In the genomic region with DNA sequence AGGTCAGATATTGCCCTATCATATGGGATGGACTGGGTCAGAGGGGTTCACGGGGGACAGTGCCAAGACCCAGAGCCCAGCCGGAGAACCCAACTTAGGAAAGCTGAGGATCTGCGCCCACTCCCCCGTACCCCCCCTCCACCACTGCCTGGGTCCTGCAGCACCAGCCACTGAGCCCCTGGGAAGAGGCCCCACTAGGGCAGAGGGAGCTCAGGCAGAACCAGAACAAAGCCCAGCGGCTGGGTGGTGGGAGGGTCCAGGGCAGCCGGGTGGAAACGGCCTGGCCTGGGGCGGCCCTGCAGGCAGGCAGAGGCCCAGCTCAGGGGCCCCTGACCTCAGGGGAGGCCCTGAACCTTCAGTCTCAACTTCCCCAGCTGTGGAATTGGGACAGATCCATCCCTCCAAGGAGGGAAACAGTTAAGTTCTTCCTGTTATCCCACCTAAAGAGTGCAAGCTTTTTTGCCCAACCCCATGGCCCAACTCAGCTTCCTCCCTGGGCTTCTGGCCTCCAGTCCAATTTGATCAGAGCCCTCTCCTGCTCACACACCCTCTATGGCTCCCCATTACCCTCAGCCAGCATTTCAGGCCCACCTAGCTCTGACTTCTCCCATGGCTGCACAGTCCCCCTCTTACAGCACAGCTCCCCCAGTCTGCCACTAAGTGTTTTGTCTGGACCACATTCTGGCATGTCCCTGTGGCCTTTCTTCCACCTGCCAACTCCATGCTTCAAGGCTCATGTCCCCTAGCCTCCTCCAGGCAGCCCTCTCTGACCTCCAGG, we compare ENCODE assay signal across 11 cellular contexts. TPM values are rescaled to one million over a fixed set of nuclear protein-coding genes. Genes with fewer than 3 reads are reported as not detected.
A peak's percentile ranks its signal among the peaks of the same experiment; 100 is the strongest.
DNase-seq lines count a peak whose midpoint lies in the region; ATAC-seq and TF ChIP-seq lines count a peak whose summit lies in the region.
"Had no signal": no experiment of that assay in that cellular context is flagged by ENCODE, and none has a peak within 500 bp of the region (broad histone marks: within the 10 kb centered on the region; RNA-seq: fewer than 3 reads in every experiment).

No MANE protein-coding gene starts in this region.

- TF ChIP-seq CTCF in Peyer's patch (IDR thresholded peaks at IDR 0.05) (no peak), fibroblast of lung (conservative IDR thresholded peaks at IDR 0.05 in 1 of 2, IDR thresholded peaks at IDR 0.05 in 1 of 2; ENCODE audit: low read depth in 1 of 2, low read length in 2 of 2) (no peak)

- H3K4me3 Mint-ChIP-seq in CD8-positive, alpha-beta memory T cell = peak overlapping the region in 2 of 7 donors; percentile 32 to 68

- no peak overlapping the region for H3K27ac ChIP-seq in CD8-positive, alpha-beta memory T cell (ENCODE audit: low read depth, low read length)
- H3K27ac ChIP-seq in Peyer's patch (peak overlapping the region in 3 of 4 donors; percentile 71 to 92 (median 79)), fibroblast of lung (ENCODE audit: insufficient read depth, low read length) (no peak overlapping the region), rectal smooth muscle tissue (ENCODE audit: low read depth, low read length) (no peak overlapping the region)

- peaks cover 8% of the 10 kb centered on the region for H3K4me1 ChIP-seq in CD8-positive, alpha-beta memory T cell (ENCODE audit: insufficient read depth, low read length)
- peaks cover 5 to 64% (median 12%) of the 10 kb centered on the region in 4 donors for H3K4me1 ChIP-seq in Peyer's patch
- H3K4me1 ChIP-seq in fibroblast of lung (ENCODE audit: control insufficient read depth, extremely low read depth, insufficient read depth, low read length) = peaks cover 6% of the 10 kb centered on the region
- H3K4me1 ChIP-seq in rectal smooth muscle tissue (ENCODE audit: control insufficient read depth, insufficient read depth, low read length) = peaks cover 2% of the 10 kb centered on the region

- DNase-seq in CD8-positive, alpha-beta memory T cell = no peak
- DNase-seq in Peyer's patch (no peak), fibroblast of lung (ENCODE audit: low read depth in 2 of 2) (no peak), D341Med (ENCODE audit: low spot score) (no peak), germinal center (ENCODE audit: low spot score) (no peak), posterior cingulate gyrus (no peak)
- DNase-seq: activated T-cell treated with anti-CD3 and anti-CD28 coated beads, Interleukin-2, amount 50 U/mL, for 1 hour; effector CD4-positive, alpha-beta T cell; NCI-H1105 had no signal

- no peak for ATAC-seq in HG03354 (IDR thresholded peaks at IDR 0.05; ENCODE audit: poor library complexity, severe bottlenecking, unreplicated experiment)

- TF ChIP-seq POLR2A in Peyer's patch (IDR thresholded peaks at IDR 0.05) = no peak

- H3K4me3 ChIP-seq in CD8-positive, alpha-beta memory T cell (ENCODE audit: low read length) = no peak overlapping the region
- H3K4me3 ChIP-seq in Peyer's patch (peak overlapping the region in 2 of 4 donors; percentile 73 to 93), fibroblast of lung (replicated peaks in 1 of 4; ENCODE audit: control extremely low read depth in 1 of 4, insufficient read depth in 1 of 4, low read depth in 3 of 4, low read length in 4 of 4) (peak overlapping the region in 2 of 4 experiments; percentile 78 to 84), rectal smooth muscle tissue (ENCODE audit: low read length) (peak overlapping the region; percentile 91)

- no peaks in the 10 kb centered on the region for H3K27me3 ChIP-seq in CD8-positive, alpha-beta memory T cell (ENCODE audit: insufficient read depth, low read length, poor library complexity, severe bottlenecking)
- H3K27me3 ChIP-seq in Peyer's patch (no peaks in the 10 kb centered on the region), fibroblast of lung (ENCODE audit: control insufficient read depth, insufficient read depth, low read length) (no peaks in the 10 kb centered on the region), rectal smooth muscle tissue (ENCODE audit: control insufficient read depth, insufficient read depth, low read length) (no peaks in the 10 kb centered on the region)

- H3K9me3 Mint-ChIP-seq in CD8-positive, alpha-beta memory T cell = no peaks in the 10 kb centered on the region

- H3K27ac Mint-ChIP-seq in CD8-positive, alpha-beta memory T cell = peak overlapping the region in 5 of 8 donors; percentile 10 to 94 (median 18)

- peaks cover 3 to 7% of the 10 kb centered on the region in 2 donors for H3K27me3 Mint-ChIP-seq in CD8-positive, alpha-beta memory T cell

- H3K9me3 ChIP-seq in CD8-positive, alpha-beta memory T cell (ENCODE audit: low read length) = no peaks in the 10 kb centered on the region
- H3K9me3 ChIP-seq in Peyer's patch (no peaks in the 10 kb centered on the region), fibroblast of lung (ENCODE audit: control insufficient read depth, insufficient read depth, low read depth, low read length) (no peaks in the 10 kb centered on the region)

- H3K36me3 Mint-ChIP-seq in CD8-positive, alpha-beta memory T cell = no peaks in the 10 kb centered on the region

- peaks cover 3 to 12% (median 4%) of the 10 kb centered on the region in 3 donors for H3K4me1 Mint-ChIP-seq in CD8-positive, alpha-beta memory T cell

- H3K4me2 ChIP-seq in fibroblast of lung (ENCODE audit: extremely low read depth, insufficient read depth, low read length) = peak overlapping the region; percentile 41

- peaks cover 40% of the 10 kb centered on the region for H3K79me2 ChIP-seq in fibroblast of lung (ENCODE audit: control insufficient read depth, insufficient read depth, low read length)

- POLR2A ChIA-PET in CD8-positive, alpha-beta memory T cell (lab: Charles Lee) = interaction anchor here (0.6 to 1.4 kb wide), 2 partner anchors 24 to 115 kb away, joined by 3 to 4 read pairs; no protein-coding TSS in a partner anchor

- H3K36me3 ChIP-seq in CD8-positive, alpha-beta memory T cell (ENCODE audit: insufficient read depth, low read length) = no peaks in the 10 kb centered on the region
- H3K36me3 ChIP-seq in Peyer's patch (peaks cover 0 to 17% (median 0%) of the 10 kb centered on the region in 3 donors), fibroblast of lung (ENCODE audit: control insufficient read depth, insufficient read depth, low read length) (peaks cover 7% of the 10 kb centered on the region), rectal smooth muscle tissue (ENCODE audit: control insufficient read depth, insufficient read depth, low read length) (peaks cover 8% of the 10 kb centered on the region)

- H4K20me1 ChIP-seq in fibroblast of lung (ENCODE audit: control insufficient read depth, extremely low read depth, insufficient read depth, low read length) = no peaks in the 10 kb centered on the region

- CTCF ChIA-PET in CD8-positive, alpha-beta memory T cell (lab: Charles Lee) = interaction anchor here (1.6 kb wide), 1 partner anchor 40 kb away, joined by 5 read pairs; no protein-coding TSS in a partner anchor

- intact Hi-C loops in posterior cingulate gyrus (cut with DNase I) = no loop called here

- H3K9ac ChIP-seq in fibroblast of lung (ENCODE audit: insufficient read depth, low read length) = no peak overlapping the region
- H3K9ac ChIP-seq in rectal smooth muscle tissue (ENCODE audit: low read length) = no peak overlapping the region

- H2AFZ ChIP-seq in fibroblast of lung (ENCODE audit: low read length) = no peak overlapping the region

RNA-seq across cellular contexts. Expression of a gene that starts 3.1 kb away (rescaled TPM):
- 1 to 10 TPM; 7.4 to 7.8 TPM for total RNA-seq in CD8-positive, alpha-beta memory T cell
- polyA plus RNA-seq in CD8-positive, alpha-beta memory T cell = 0.94 TPM
- 100 to 1,000 TPM in 3 of 4 donors, 10 to 100 TPM in 1; 42.1 to 217 (median 142) TPM for total RNA-seq in Peyer's patch
- total RNA-seq in fibroblast of lung = 37.0 and 42.4 TPM in 2 replicates
- 9.6 and 10.4 TPM in 2 replicates for polyA plus RNA-seq in fibroblast of lung
- 18.4 and 27.7 TPM in 2 replicates for polyA plus RNA-seq in fibroblast of lung (2012)
- 22.1 and 22.8 TPM in 2 replicates for polyA minus RNA-seq in fibroblast of lung (ENCODE audit: low replicate concordance)

RNA-seq across cellular contexts. Expression of a gene that starts 16.6 kb away (rescaled TPM):
- 10 to 100 TPM; 15.0 to 16.8 TPM for total RNA-seq in CD8-positive, alpha-beta memory T cell
- polyA plus RNA-seq in CD8-positive, alpha-beta memory T cell = 35.5 TPM
- total RNA-seq in Peyer's patch = 10 to 100 TPM in 3 of 4 donors, 1 to 10 TPM in 1; 8.3 to 38.5 (median 30.8) TPM
- 2.6 and 4.6 TPM in 2 replicates for total RNA-seq in fibroblast of lung
- 4.5 and 8.8 TPM in 2 replicates for polyA plus RNA-seq in fibroblast of lung
- 18.7 and 20.4 TPM in 2 replicates for polyA plus RNA-seq in fibroblast of lung (2012)
- 14.2 and 15.9 TPM in 2 replicates for polyA minus RNA-seq in fibroblast of lung (ENCODE audit: low replicate concordance)

RNA-seq across cellular contexts. Expression of a gene that starts 21.9 kb away (rescaled TPM):
- total RNA-seq in CD8-positive, alpha-beta memory T cell = under 1 TPM; 0.07 to 0.27 TPM
- not detected for polyA plus RNA-seq in CD8-positive, alpha-beta memory T cell
- total RNA-seq in Peyer's patch (10 to 100 TPM in 1 of 4 donors, 1 to 10 TPM in 3; 1.6 to 11.6 (median 2.5) TPM), fibroblast of lung (under 0.01 TPM in 1 of 2 replicates, not detected in the other)
- polyA plus RNA-seq in fibroblast of lung = not detected in 2 replicates
- not detected in 2 replicates for polyA plus RNA-seq in fibroblast of lung (2012)
- polyA minus RNA-seq in fibroblast of lung (ENCODE audit: low replicate concordance) = not detected in 2 replicates

RNA-seq across cellular contexts. Expression of a gene that starts 24.6 kb away (rescaled TPM):
- 100 to 1,000 TPM; 124 to 132 TPM for total RNA-seq in CD8-positive, alpha-beta memory T cell
- 114 TPM for polyA plus RNA-seq in CD8-positive, alpha-beta memory T cell
- 100 to 1,000 TPM in 1 of 4 donors, 10 to 100 TPM in 3; 51.8 to 174 (median 59.2) TPM for total RNA-seq in Peyer's patch
- total RNA-seq in fibroblast of lung = 74.3 and 79.4 TPM in 2 replicates
- polyA plus RNA-seq in fibroblast of lung = 68.8 and 81.2 TPM in 2 replicates
- polyA plus RNA-seq in fibroblast of lung (2012) = 80.0 and 94.8 TPM in 2 replicates
- polyA minus RNA-seq in fibroblast of lung (ENCODE audit: low replicate concordance) = 47.8 and 87.1 TPM in 2 replicates

RNA-seq across cellular contexts. Expression of a gene that starts 27.5 kb away (rescaled TPM):
- 10 to 100 TPM; 31.9 to 35.4 TPM for total RNA-seq in CD8-positive, alpha-beta memory T cell
- 33.6 TPM for polyA plus RNA-seq in CD8-positive, alpha-beta memory T cell
- total RNA-seq in Peyer's patch (10 to 100 TPM in 3 of 4 donors, 1 to 10 TPM in 1; 7.7 to 13.6 (median 11.2) TPM), fibroblast of lung (23.8 and 26.5 TPM in 2 replicates)
- polyA plus RNA-seq in fibroblast of lung = 25.8 and 27.1 TPM in 2 replicates
- 33.5 and 33.7 TPM in 2 replicates for polyA plus RNA-seq in fibroblast of lung (2012)
- polyA minus RNA-seq in fibroblast of lung (ENCODE audit: low replicate concordance) = 10.8 and 17.7 TPM in 2 replicates

Comparison
In these comparisons a context has a peak if more than half of its experiments do, and no peak if none do; other contexts are left out.
1. H3K27ac ChIP-seq: peak in Peyer's patch (3 of 4); none in CD8-positive, alpha-beta memory T cell (single experiment), fibroblast of lung (single experiment) and rectal smooth muscle tissue (single experiment).